In the genomic region with DNA sequence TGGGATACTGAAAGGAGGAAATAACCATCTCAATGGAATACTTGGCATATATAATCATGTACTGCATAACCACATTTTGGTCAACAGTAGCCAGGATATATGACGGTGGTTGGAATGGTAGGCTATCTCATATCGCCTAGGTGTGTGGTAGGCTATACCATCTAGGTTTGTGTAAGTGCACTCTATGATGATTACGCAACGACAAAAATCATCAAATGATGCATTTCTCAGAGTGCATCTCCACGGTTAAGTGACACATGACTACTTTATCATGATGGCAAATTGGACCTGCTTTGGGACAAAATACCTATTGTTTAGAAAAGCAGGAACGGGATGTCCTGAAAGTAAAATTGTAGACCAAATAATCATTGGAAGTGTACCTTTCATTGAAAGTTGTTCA, we compare ENCODE assay signal across 1 cellular context.
TF ChIP-seq lines count a peak whose summit lies in the region.

No MANE protein-coding gene starts in this region.

TF ChIP-seq in HepG2, 621 proteins besides CTCF, POLR2A, EP300 and RAD21:
- TF ChIP-seq, protein P1, sequence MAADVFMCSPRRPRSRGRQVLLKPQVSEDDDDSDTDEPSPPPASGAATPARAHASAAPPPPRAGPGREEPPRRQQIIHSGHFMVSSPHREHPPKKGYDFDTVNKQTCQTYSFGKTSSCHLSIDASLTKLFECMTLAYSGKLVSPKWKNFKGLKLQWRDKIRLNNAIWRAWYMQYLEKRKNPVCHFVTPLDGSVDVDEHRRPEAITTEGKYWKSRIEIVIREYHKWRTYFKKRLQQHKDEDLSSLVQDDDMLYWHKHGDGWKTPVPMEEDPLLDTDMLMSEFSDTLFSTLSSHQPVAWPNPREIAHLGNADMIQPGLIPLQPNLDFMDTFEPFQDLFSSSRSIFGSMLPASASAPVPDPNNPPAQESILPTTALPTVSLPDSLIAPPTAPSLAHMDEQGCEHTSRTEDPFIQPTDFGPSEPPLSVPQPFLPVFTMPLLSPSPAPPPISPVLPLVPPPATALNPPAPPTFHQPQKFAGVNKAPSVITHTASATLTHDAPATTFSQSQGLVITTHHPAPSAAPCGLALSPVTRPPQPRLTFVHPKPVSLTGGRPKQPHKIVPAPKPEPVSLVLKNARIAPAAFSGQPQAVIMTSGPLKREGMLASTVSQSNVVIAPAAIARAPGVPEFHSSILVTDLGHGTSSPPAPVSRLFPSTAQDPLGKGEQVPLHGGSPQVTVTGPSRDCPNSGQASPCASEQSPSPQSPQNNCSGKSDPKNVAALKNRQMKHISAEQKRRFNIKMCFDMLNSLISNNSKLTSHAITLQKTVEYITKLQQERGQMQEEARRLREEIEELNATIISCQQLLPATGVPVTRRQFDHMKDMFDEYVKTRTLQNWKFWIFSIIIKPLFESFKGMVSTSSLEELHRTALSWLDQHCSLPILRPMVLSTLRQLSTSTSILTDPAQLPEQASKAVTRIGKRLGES (CRISPR knock-in tag; IDR thresholded peaks at IDR 0.05; ENCODE audit: borderline replicate concordance), result no peak
- TF ChIP-seq, protein P2, sequence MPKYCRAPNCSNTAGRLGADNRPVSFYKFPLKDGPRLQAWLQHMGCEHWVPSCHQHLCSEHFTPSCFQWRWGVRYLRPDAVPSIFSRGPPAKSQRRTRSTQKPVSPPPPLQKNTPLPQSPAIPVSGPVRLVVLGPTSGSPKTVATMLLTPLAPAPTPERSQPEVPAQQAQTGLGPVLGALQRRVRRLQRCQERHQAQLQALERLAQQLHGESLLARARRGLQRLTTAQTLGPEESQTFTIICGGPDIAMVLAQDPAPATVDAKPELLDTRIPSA (CRISPR knock-in tag; IDR thresholded peaks at IDR 0.05; ENCODE audit: borderline replicate concordance), result no peak
- TF ChIP-seq PHF20 (CRISPR knock-in tag; IDR thresholded peaks at IDR 0.05) (no peak), TBP (CRISPR knock-in tag; IDR thresholded peaks at IDR 0.05) (no peak), ATAD3A (CRISPR knock-in tag; IDR thresholded peaks at IDR 0.05) (no peak), CEBPB (IDR thresholded peaks at IDR 0.05; ENCODE audit: borderline replicate concordance, low read depth, low read length) (peak; percentile 83)
- TF ChIP-seq, protein P3, sequence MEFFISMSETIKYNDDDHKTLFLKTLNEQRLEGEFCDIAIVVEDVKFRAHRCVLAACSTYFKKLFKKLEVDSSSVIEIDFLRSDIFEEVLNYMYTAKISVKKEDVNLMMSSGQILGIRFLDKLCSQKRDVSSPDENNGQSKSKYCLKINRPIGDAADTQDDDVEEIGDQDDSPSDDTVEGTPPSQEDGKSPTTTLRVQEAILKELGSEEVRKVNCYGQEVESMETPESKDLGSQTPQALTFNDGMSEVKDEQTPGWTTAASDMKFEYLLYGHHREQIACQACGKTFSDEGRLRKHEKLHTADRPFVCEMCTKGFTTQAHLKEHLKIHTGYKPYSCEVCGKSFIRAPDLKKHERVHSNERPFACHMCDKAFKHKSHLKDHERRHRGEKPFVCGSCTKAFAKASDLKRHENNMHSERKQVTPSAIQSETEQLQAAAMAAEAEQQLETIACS (CRISPR knock-in tag; IDR thresholded peaks at IDR 0.05), result no peak
- TF ChIP-seq, protein P4, sequence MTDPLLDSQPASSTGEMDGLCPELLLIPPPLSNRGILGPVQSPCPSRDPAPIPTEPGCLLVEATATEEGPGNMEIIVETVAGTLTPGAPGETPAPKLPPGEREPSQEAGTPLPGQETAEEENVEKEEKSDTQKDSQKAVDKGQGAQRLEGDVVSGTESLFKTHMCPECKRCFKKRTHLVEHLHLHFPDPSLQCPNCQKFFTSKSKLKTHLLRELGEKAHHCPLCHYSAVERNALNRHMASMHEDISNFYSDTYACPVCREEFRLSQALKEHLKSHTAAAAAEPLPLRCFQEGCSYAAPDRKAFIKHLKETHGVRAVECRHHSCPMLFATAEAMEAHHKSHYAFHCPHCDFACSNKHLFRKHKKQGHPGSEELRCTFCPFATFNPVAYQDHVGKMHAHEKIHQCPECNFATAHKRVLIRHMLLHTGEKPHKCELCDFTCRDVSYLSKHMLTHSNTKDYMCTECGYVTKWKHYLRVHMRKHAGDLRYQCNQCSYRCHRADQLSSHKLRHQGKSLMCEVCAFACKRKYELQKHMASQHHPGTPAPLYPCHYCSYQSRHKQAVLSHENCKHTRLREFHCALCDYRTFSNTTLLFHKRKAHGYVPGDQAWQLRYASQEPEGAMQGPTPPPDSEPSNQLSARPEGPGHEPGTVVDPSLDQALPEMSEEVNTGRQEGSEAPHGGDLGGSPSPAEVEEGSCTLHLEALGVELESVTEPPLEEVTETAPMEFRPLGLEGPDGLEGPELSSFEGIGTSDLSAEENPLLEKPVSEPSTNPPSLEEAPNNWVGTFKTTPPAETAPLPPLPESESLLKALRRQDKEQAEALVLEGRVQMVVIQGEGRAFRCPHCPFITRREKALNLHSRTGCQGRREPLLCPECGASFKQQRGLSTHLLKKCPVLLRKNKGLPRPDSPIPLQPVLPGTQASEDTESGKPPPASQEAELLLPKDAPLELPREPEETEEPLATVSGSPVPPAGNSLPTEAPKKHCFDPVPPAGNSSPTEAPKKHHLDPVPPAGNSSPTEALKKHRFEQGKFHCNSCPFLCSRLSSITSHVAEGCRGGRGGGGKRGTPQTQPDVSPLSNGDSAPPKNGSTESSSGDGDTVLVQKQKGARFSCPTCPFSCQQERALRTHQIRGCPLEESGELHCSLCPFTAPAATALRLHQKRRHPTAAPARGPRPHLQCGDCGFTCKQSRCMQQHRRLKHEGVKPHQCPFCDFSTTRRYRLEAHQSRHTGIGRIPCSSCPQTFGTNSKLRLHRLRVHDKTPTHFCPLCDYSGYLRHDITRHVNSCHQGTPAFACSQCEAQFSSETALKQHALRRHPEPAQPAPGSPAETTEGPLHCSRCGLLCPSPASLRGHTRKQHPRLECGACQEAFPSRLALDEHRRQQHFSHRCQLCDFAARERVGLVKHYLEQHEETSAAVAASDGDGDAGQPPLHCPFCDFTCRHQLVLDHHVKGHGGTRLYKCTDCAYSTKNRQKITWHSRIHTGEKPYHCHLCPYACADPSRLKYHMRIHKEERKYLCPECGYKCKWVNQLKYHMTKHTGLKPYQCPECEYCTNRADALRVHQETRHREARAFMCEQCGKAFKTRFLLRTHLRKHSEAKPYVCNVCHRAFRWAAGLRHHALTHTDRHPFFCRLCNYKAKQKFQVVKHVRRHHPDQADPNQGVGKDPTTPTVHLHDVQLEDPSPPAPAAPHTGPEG (CRISPR knock-in tag; IDR thresholded peaks at IDR 0.05), result no peak
